In the genomic region with DNA sequence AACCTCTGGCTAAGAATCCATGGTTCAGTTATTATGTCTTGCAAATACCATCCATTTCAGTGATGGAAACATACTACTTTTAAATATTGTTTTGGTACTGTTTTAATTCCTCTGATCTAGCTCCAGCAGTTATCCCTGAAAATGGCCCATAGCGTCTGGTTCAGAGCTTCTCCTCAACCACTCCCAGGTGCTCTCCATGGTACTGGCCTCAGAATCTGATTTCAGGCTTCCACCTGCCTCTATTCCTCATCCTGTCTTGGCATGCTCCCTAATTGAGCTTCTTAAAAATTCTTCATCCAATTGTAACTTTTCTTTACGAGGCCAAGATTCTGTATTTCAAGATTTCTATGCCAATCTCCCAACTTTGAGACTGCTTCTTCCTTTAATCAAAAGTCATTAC, we compare ENCODE assay signal across 17 cellular contexts.
A peak's percentile ranks its signal among the peaks of the same experiment; 100 is the strongest.
DNase-seq lines count a peak whose midpoint lies in the region; ATAC-seq and TF ChIP-seq lines count a peak whose summit lies in the region.
"Had no signal": no experiment of that assay in that cellular context is flagged by ENCODE, and none has a peak within 500 bp of the region (broad histone marks: within the 10 kb centered on the region; RNA-seq: fewer than 3 reads in every experiment).

No MANE protein-coding gene starts in this region.

- no peaks in the 10 kb centered on the region for H3K36me3 Mint-ChIP-seq in Calu3 (ENCODE audit: insufficient read depth, unreplicated experiment)
- H3K36me3 Mint-ChIP-seq: activated naive CD8-positive, alpha-beta T cell; natural killer cell had no signal

- no peak overlapping the region for H3K27ac Mint-ChIP-seq in Calu3 (ENCODE audit: unreplicated experiment)
- H3K27ac Mint-ChIP-seq: activated naive CD8-positive, alpha-beta T cell; B cell; natural killer cell had no signal

- no peak overlapping the region for H3K27ac ChIP-seq in brain microvascular endothelial cell
- H3K27ac ChIP-seq: foreskin keratinocyte, Peyer's patch had no signal

- no peaks in the 10 kb centered on the region for H3K27me3 ChIP-seq in brain microvascular endothelial cell (replicated peaks)
- H3K27me3 ChIP-seq: Peyer's patch had no signal

- CTCF ChIA-PET in Calu3 (lab: Charles Lee): no interaction called here

- no peak overlapping the region for H3K4me3 Mint-ChIP-seq in Calu3 (ENCODE audit: low read depth, unreplicated experiment)
- H3K4me3 Mint-ChIP-seq: activated naive CD8-positive, alpha-beta T cell; B cell; natural killer cell had no signal

- BruUV-seq in Calu3 (replicated peaks; lab: Mats Ljungman, UMichigan): no TSS peak

- ATAC-seq in GM19395 (IDR thresholded peaks at IDR 0.05; ENCODE audit: unreplicated experiment): no peak
- ATAC-seq: foreskin keratinocyte, natural killer cell had no signal

- H3K4me1 Mint-ChIP-seq in Calu3 (ENCODE audit: low read depth, unreplicated experiment): no peaks in the 10 kb centered on the region
- H3K4me1 Mint-ChIP-seq: B cell, natural killer cell had no signal

- H3K4me3 ChIP-seq in brain microvascular endothelial cell (ENCODE audit: low read depth, low read length): no peak overlapping the region
- H3K4me3 ChIP-seq: Peyer's patch had no signal

- DNase-seq in Calu3: peak; percentile 1
- peak; percentile 5 to 47 for DNase-seq in Kasumi-1 (lab: John Stamatoyannopoulos, UW)
- DNase-seq in brain microvascular endothelial cell: peak; percentile 17
- DNase-seq in islet precursor cell: peak; percentile 60
- DNase-seq in stimulated activated CD4-positive, alpha-beta T cell treated with anti-CD3 and anti-CD28 coated beads, Interleukin-4, amount 100 ng/mL, for 24 hours: no peak
- no peak for DNase-seq in NCI-H1694 treated with DMSO at 0.1 percent for 48 hours (lab: John Stamatoyannopoulos, UW)
- DNase-seq in NK-92 treated with Interleukin-12 subunit alpha and Interleukin-12 subunit beta, amount 100 ng/mL, for 24 hours (lab: John Stamatoyannopoulos, UW): no peak
- DNase-seq: activated CD8-positive, alpha-beta memory T cell treated with anti-CD3 and anti-CD28 coated beads, Interleukin-2, amount 50 U/mL, for 4 hours; DMS79 treated with DMSO at 0.1 percent for 48 hours; natural killer cell; NCI-H1092 treated with DMSO at 0.1 percent for 48 hours; NCI-H2227 treated with DMSO at 0.1 percent for 48 hours; Peyer's patch had no signal

- intact Hi-C loops in Calu3 (cut with micrococcal nuclease; ENCODE audit: unreplicated experiment): no loop called here

- no peaks in the 10 kb centered on the region for H3K36me3 ChIP-seq in brain microvascular endothelial cell (replicated peaks)
- H3K36me3 ChIP-seq: Peyer's patch had no signal

- H3K9me3 Mint-ChIP-seq in Calu3 (ENCODE audit: low read depth, unreplicated experiment): no peaks in the 10 kb centered on the region

- H3K27me3 Mint-ChIP-seq in Calu3 (ENCODE audit: unreplicated experiment): peaks cover 23% of the 10 kb centered on the region

- in situ Hi-C loops in brain microvascular endothelial cell (cut with HindIII; ENCODE audit: low pct_ligation_motif_present, low sequenced_read_pairs): no loop called here

- no peak for TF ChIP-seq CTCF in Calu3 (IDR thresholded peaks at IDR 0.05; ENCODE audit: unreplicated experiment)
- no peak for TF ChIP-seq CTCF in brain microvascular endothelial cell (IDR thresholded peaks at IDR 0.05; ENCODE audit: low read depth, low read length, missing control alignments)

Comparison
In these comparisons a context has a peak if more than half of its experiments do, and no peak if none do; other contexts are left out.
1. DNase-seq: peak in Calu3 (single experiment), Kasumi-1 (2 of 2), brain microvascular endothelial cell (single experiment) and islet precursor cell (single experiment); none in stimulated activated CD4-positive, alpha-beta T cell treated with anti-CD3 and anti-CD28 coated beads, Interleukin-4, amount 100 ng/mL, for 24 hours (single experiment), NCI-H1694 treated with DMSO at 0.1 percent for 48 hours (single experiment) and NK-92 treated with Interleukin-12 subunit alpha and Interleukin-12 subunit beta, amount 100 ng/mL, for 24 hours (single experiment).